ENCODE assay signal across 1 cellular context in genomic region chr16:718922-719321, GRCh38.
A peak's percentile ranks its signal among the peaks of the same experiment; 100 is the strongest.
TF ChIP-seq lines count a peak whose summit lies in the region.

No MANE protein-coding gene starts in this region.

TF ChIP-seq in HepG2, 621 proteins besides CTCF, POLR2A, EP300 and RAD21:
- TF ChIP-seq AGO2 (optimal IDR thresholded peaks at IDR 0.05; ENCODE audit: low read depth, low read length): peak; percentile 4
- TF ChIP-seq REXO4 (CRISPR knock-in tag; IDR thresholded peaks at IDR 0.05; ENCODE audit: borderline replicate concordance): no peak
- TF ChIP-seq ZNF101 (CRISPR knock-in tag; IDR thresholded peaks at IDR 0.05; ENCODE audit: borderline replicate concordance, low read depth): no peak
